Comparison of ENCODE assay signal across 10 cellular contexts in genomic region chr9:37187269-37187668, GRCh38.
DNase-seq lines count a peak whose midpoint lies in the region; ATAC-seq and TF ChIP-seq lines count a peak whose summit lies in the region.
"Had no signal": no experiment of that assay in that cellular context is flagged by ENCODE, and none has a peak within 500 bp of the region (broad histone marks: within the 10 kb centered on the region; RNA-seq: fewer than 3 reads in every experiment).

No MANE protein-coding gene starts in this region.

- H3K36me3 Mint-ChIP-seq in activated naive CD8-positive, alpha-beta T cell treated with anti-CD3 and anti-CD28 coated beads, Interleukin-2, amount 10 ng/mL, durations not matched to agents 7 days and 5 days: peaks cover 45% of the 10 kb centered on the region

- H3K27ac Mint-ChIP-seq in activated naive CD8-positive, alpha-beta T cell treated with anti-CD3 and anti-CD28 coated beads, Interleukin-2, amount 10 ng/mL, durations not matched to agents 7 days and 5 days: peak overlapping the region; percentile 90

- H3K4me3 Mint-ChIP-seq in activated naive CD8-positive, alpha-beta T cell treated with anti-CD3 and anti-CD28 coated beads, Interleukin-2, amount 10 ng/mL, durations not matched to agents 7 days and 5 days: peak overlapping the region; percentile 79

- DNase-seq in activated naive CD8-positive, alpha-beta T cell treated with anti-CD3 and anti-CD28 coated beads, Interleukin-2, amount 10 ng/mL, durations not matched to agents 7 days and 5 days: no peak
- no peak for DNase-seq in hippocampal formation (lab: John Stamatoyannopoulos, UW)
- DNase-seq in SW 1271 (lab: John Stamatoyannopoulos, UW): no peak
- DNase-seq in substantia nigra (lab: John Stamatoyannopoulos, UW): no peak
- DNase-seq: NCI-H1092 treated with DMSO at 0.1 percent for 48 hours, occipital lobe had no signal

- H3K9me3 Mint-ChIP-seq in activated naive CD8-positive, alpha-beta T cell treated with anti-CD3 and anti-CD28 coated beads, Interleukin-2, amount 10 ng/mL, durations not matched to agents 7 days and 5 days: peaks cover 4% of the 10 kb centered on the region

- ATAC-seq in GM21381 (IDR thresholded peaks at IDR 0.05; ENCODE audit: unreplicated experiment) (peak; percentile 45), HG03460 (IDR thresholded peaks at IDR 0.05; ENCODE audit: unreplicated experiment) (peak; percentile 55), HG03108 (IDR thresholded peaks at IDR 0.05; ENCODE audit: unreplicated experiment) (no peak)
- peak; percentile 17 for ATAC-seq in activated naive CD8-positive, alpha-beta T cell treated with anti-CD3 and anti-CD28 coated beads, Interleukin-2, amount 10 ng/mL, durations not matched to agents 7 days and 5 days (ENCODE audit: low read depth)

- no peak overlapping the region for H3K27ac ChIP-seq in substantia nigra (ENCODE audit: low read depth, low read length, poor library complexity, severe bottlenecking)

- no peak for TF ChIP-seq CTCF in GM12875 (IDR thresholded peaks at IDR 0.05; ENCODE audit: borderline replicate concordance, insufficient read depth, low read depth, low read length)

- H3K4me3 ChIP-seq in GM12875 (ENCODE audit: low read depth, low read length): peak overlapping the region; percentile 26

- H3K27me3 Mint-ChIP-seq in activated naive CD8-positive, alpha-beta T cell treated with anti-CD3 and anti-CD28 coated beads, Interleukin-2, amount 10 ng/mL, durations not matched to agents 7 days and 5 days: no peaks in the 10 kb centered on the region

- peaks cover 18% of the 10 kb centered on the region for H3K4me1 Mint-ChIP-seq in activated naive CD8-positive, alpha-beta T cell treated with anti-CD3 and anti-CD28 coated beads, Interleukin-2, amount 10 ng/mL, durations not matched to agents 7 days and 5 days

- POLR2A ChIA-PET in activated naive CD8-positive, alpha-beta T cell treated with anti-CD3 and anti-CD28 coated beads, Interleukin-2, amount 10 ng/mL, durations not matched to agents 7 days and 5 days (lab: Charles Lee): interaction anchor here (1.3 kb wide), 1 partner anchor 67 kb away, joined by 4 read pairs; the partner anchor contains the start of gene ZCCHC7
